ENCODE assay signal across 1 cellular context in the genomic region with DNA sequence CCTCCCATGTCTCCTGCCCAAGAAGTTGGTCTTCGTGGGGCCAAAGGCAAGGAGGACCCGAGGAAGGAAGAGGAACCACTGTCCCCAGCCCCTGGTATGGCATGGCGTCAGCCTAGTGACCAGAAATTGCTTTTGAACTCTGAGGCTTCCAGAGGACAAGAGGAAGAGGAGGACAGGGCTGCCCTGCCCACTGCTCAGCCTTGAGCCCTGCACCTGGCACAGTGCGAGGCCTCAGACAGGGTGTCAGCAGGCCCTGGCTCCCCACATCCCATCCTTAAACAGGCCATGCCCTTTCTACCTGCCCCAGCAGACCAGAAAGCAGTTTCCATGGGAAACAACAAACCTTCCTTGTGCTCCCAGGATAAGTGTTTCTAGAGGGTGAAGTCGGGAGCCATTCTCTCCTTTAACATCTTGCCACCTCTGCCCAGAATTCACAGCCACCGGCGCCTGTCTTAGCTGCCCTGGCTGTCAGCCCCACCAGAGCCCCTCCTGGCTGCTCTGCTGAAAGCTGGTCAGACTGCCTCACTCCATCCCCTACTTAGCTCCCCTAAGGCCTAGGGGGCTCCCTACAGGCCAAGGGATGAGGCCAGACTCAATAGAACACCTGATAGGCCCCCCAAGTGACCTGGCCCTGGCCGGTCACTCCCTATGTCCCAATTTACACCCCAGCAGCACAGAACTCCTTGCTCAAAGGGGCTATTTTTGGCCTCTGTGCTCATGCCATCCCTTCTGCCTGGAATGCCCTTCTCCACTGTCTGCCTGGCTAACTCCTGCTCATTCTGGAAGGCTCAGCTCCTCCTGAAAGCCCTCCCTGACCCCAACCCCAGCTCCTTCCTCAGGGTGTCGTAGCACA.
TF ChIP-seq lines count a peak whose summit lies in the region.

No MANE protein-coding gene starts in this region.

TF ChIP-seq in SK-N-SH, 30 proteins besides CTCF, POLR2A, EP300 and RAD21 (continued from another document):
- TF ChIP-seq POLR2AphosphoS5 (IDR thresholded peaks at IDR 0.05; ENCODE audit: low read depth, low read length) (no peak), GABPA (IDR thresholded peaks at IDR 0.05; ENCODE audit: low read depth) (no peak), MEF2A (IDR thresholded peaks at IDR 0.05; ENCODE audit: borderline replicate concordance, low read depth) (no peak), SIN3A (IDR thresholded peaks at IDR 0.05; ENCODE audit: borderline replicate concordance, low read depth, low read length) (no peak)
